ENCODE assay signal across 38 cellular contexts in the genomic region with DNA sequence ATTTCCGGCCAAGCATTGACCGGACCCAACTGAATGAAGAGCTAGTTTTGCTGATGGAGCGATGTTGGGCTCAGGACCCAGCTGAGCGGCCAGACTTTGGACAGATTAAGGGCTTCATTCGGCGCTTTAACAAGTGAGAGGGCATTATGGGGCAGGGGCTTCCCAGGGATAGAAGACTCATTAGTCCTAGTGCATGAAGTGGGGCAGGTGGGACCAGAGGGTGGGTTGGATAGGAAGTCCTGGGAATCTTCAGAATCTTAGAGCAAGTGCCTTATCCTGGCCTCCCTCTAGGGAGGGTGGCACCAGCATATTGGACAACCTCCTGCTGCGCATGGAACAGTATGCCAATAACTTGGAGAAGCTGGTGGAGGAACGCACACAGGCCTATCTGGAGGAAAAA. TPM values are rescaled to one million over a fixed set of nuclear protein-coding genes. Genes with fewer than 3 reads are reported as not detected.
"Had no signal": no experiment of that assay in that cellular context is flagged by ENCODE, and none has a peak within 500 bp of the region (broad histone marks: within the 10 kb centered on the region; RNA-seq: fewer than 3 reads in every experiment).

No MANE protein-coding gene starts in this region.

- H3K9me3 Mint-ChIP-seq: activated B cell treated with CpG ODN at 0.5 μM for 24 hours; activated CD4-positive, alpha-beta memory T cell treated with anti-CD3 and anti-CD28 coated beads for 36 hours; activated CD8-positive, alpha-beta T cell treated with anti-CD3 and anti-CD28 coated beads for 36 hours; activated naive CD4-positive, alpha-beta T cell treated with anti-CD3 and anti-CD28 coated beads for 36 hours; activated naive CD4-positive, alpha-beta T cell treated with anti-CD3 and anti-CD28 coated beads, Interleukin-2, amount 50 U/mL, for 72 hours; activated naive CD8-positive, alpha-beta T cell treated with anti-CD3 and anti-CD28 coated beads for 36 hours; activated T-cell treated with anti-CD3 and anti-CD28 coated beads, Interleukin-2, amount 50 U/mL, for 4 hours; activated T-cell treated with anti-CD3 and anti-CD28 coated beads, Interleukin-2, amount 50 U/mL, for 72 hours; activated T-helper 1 cell treated with anti-CD3 and anti-CD28 coated beads, Interleukin-12 subunit alpha, Interleukin-12 subunit beta, Interleukin-2, Interleukin-4 antibody, amounts not matched to agents 30 ng/mL and 10 ng/mL and 1 ng/mL, durations not matched to agents 14 hours and 24 hours and 36 hours; activated T-helper 17 cell treated with anti-CD3 and anti-CD28 coated beads, Interleukin-2, amount 50 U/mL, for 72 hours; T-helper 1 cell treated with Interleukin-12 subunit alpha and Interleukin-12 subunit beta and Interleukin-4 antibody, amounts not matched to agents 30 μg/mL and 1 μg/mL, for 36 hours; T-helper 2 cell treated with Interferon-gamma antibody and Interleukin-4, amounts not matched to agents 5 μg/mL and 100 μg/mL, for 36 hours had no signal

- ATAC-seq: activated CD8-positive, alpha-beta T cell treated with anti-CD3 and anti-CD28 coated beads for 36 hours; activated naive CD4-positive, alpha-beta T cell treated with anti-CD3 and anti-CD28 coated beads, Interleukin-2, amount 50 U/mL, for 72 hours; activated T-cell treated with anti-CD3 and anti-CD28 coated beads, Interleukin-2, amount 50 U/mL, for 4 hours; activated T-cell treated with anti-CD3 and anti-CD28 coated beads, Interleukin-2, amount 50 U/mL, for 72 hours; activated T-helper 17 cell treated with anti-CD3 and anti-CD28 coated beads, Interleukin-2, amount 50 U/mL, for 72 hours; body of pancreas had no signal

- DNase-seq: activated B cell treated with CpG ODN at 0.5 μM for 24 hours; activated CD4-positive, alpha-beta memory T cell treated with anti-CD3 and anti-CD28 coated beads for 36 hours; activated CD4-positive, alpha-beta T cell treated with anti-CD3 and anti-CD28 coated beads for 4 hours; activated CD4-positive, alpha-beta T cell treated with anti-CD3 and anti-CD28 coated beads, Interleukin-2, amount 50 U/mL, for 1 hour; activated CD4-positive, alpha-beta T cell treated with anti-CD3 and anti-CD28 coated beads, Interleukin-2, amount 50 U/mL, for 4 hours; activated CD4-positive, CD25-positive, alpha-beta regulatory T cell treated with anti-CD3 and anti-CD28 coated beads, Interleukin-2, amount 50 U/mL, for 72 hours; activated CD8-positive, alpha-beta memory T cell treated with anti-CD3 and anti-CD28 coated beads, Interleukin-2, amount 50 U/mL, for 4 hours; activated CD8-positive, alpha-beta T cell treated with anti-CD3 and anti-CD28 coated beads for 36 hours; activated effector memory CD4-positive, alpha-beta T cell treated with anti-CD3 and anti-CD28 coated beads, Interleukin-2, amount 50 U/mL, for 16 hours; activated gamma-delta T cell treated with Interleukin-2 at 50 U/mL for 16 hours; activated naive CD4-positive, alpha-beta T cell; activated naive CD4-positive, alpha-beta T cell treated with anti-CD3 and anti-CD28 coated beads for 36 hours; activated naive CD4-positive, alpha-beta T cell treated with anti-CD3 and anti-CD28 coated beads, Interleukin-2, amount 50 U/mL, for 16 hours; activated naive CD8-positive, alpha-beta T cell treated with anti-CD3 and anti-CD28 coated beads for 36 hours; activated T-cell treated with anti-CD3 and anti-CD28 coated beads for 4 hours; activated T-cell treated with anti-CD3 and anti-CD28 coated beads, Interleukin-2, amount 50 U/mL, for 1 hour; activated T-cell treated with anti-CD3 and anti-CD28 coated beads, Interleukin-2, amount 50 U/mL, for 4 hours; activated T-cell treated with anti-CD3 and anti-CD28 coated beads, Interleukin-2, amount 50 U/mL, for 72 hours; amniotic stem cell; aorta; body of pancreas; brain microvascular endothelial cell; central memory CD4-positive, alpha-beta T cell; SW 1271; T-helper 1 cell; T-helper 2 cell; T-helper 9 cell had no signal

- H3K36me3 Mint-ChIP-seq: activated naive CD4-positive, alpha-beta T cell treated with anti-CD3 and anti-CD28 coated beads, Interleukin-2, amount 50 U/mL, for 72 hours had no signal

- H3K4me3 Mint-ChIP-seq: activated B cell treated with CpG ODN at 0.5 μM for 24 hours; activated CD4-positive, alpha-beta memory T cell treated with anti-CD3 and anti-CD28 coated beads for 36 hours; activated CD8-positive, alpha-beta T cell treated with anti-CD3 and anti-CD28 coated beads for 36 hours; activated naive CD4-positive, alpha-beta T cell treated with anti-CD3 and anti-CD28 coated beads for 36 hours; activated naive CD8-positive, alpha-beta T cell treated with anti-CD3 and anti-CD28 coated beads for 36 hours; activated T-cell treated with anti-CD3 and anti-CD28 coated beads, Interleukin-2, amount 50 U/mL, for 4 hours; activated T-cell treated with anti-CD3 and anti-CD28 coated beads, Interleukin-2, amount 50 U/mL, for 72 hours; activated T-helper 1 cell treated with anti-CD3 and anti-CD28 coated beads, Interleukin-12 subunit alpha, Interleukin-12 subunit beta, Interleukin-2, Interleukin-4 antibody, amounts not matched to agents 30 ng/mL and 10 ng/mL and 1 ng/mL, durations not matched to agents 14 hours and 24 hours and 36 hours; activated T-helper 17 cell treated with anti-CD3 and anti-CD28 coated beads, Interleukin-2, amount 50 U/mL, for 72 hours; T-helper 1 cell treated with Interleukin-12 subunit alpha and Interleukin-12 subunit beta and Interleukin-4 antibody, amounts not matched to agents 30 μg/mL and 1 μg/mL, for 36 hours; T-helper 2 cell treated with Interferon-gamma antibody and Interleukin-4, amounts not matched to agents 5 μg/mL and 100 μg/mL, for 36 hours had no signal

- H3K27me3 Mint-ChIP-seq: activated B cell treated with CpG ODN at 0.5 μM for 24 hours; activated CD4-positive, alpha-beta memory T cell treated with anti-CD3 and anti-CD28 coated beads for 36 hours; activated CD8-positive, alpha-beta T cell treated with anti-CD3 and anti-CD28 coated beads for 36 hours; activated naive CD8-positive, alpha-beta T cell treated with anti-CD3 and anti-CD28 coated beads for 36 hours; activated T-helper 17 cell treated with anti-CD3 and anti-CD28 coated beads, Interleukin-2, amount 50 U/mL, for 72 hours had no signal

- H3K4me3 ChIP-seq: adrenal gland, body of pancreas, breast epithelium had no signal

- H3K27ac ChIP-seq: adrenal gland, body of pancreas, brain microvascular endothelial cell, breast epithelium, VCaP had no signal

- H3K27ac Mint-ChIP-seq: activated CD4-positive, alpha-beta memory T cell treated with anti-CD3 and anti-CD28 coated beads for 36 hours; activated naive CD4-positive, alpha-beta T cell treated with anti-CD3 and anti-CD28 coated beads for 36 hours; activated naive CD8-positive, alpha-beta T cell treated with anti-CD3 and anti-CD28 coated beads for 36 hours; activated T-cell treated with anti-CD3 and anti-CD28 coated beads, Interleukin-2, amount 50 U/mL, for 72 hours; activated T-helper 1 cell treated with anti-CD3 and anti-CD28 coated beads, Interleukin-12 subunit alpha, Interleukin-12 subunit beta, Interleukin-2, Interleukin-4 antibody, amounts not matched to agents 30 ng/mL and 10 ng/mL and 1 ng/mL, durations not matched to agents 14 hours and 24 hours and 36 hours; T-helper 1 cell treated with Interleukin-12 subunit alpha and Interleukin-12 subunit beta and Interleukin-4 antibody, amounts not matched to agents 30 μg/mL and 1 μg/mL, for 36 hours; T-helper 2 cell treated with Interferon-gamma antibody and Interleukin-4, amounts not matched to agents 5 μg/mL and 100 μg/mL, for 36 hours had no signal

- H3K4me1 Mint-ChIP-seq: activated T-helper 17 cell treated with anti-CD3 and anti-CD28 coated beads, Interleukin-2, amount 50 U/mL, for 72 hours had no signal

RNA-seq across cellular contexts. Expression of gene FAM221B, which starts 22.4 kb away (rescaled TPM):
- total RNA-seq: activated B cell treated with CpG ODN at 0.5 μM for 24 hours; activated CD4-positive, alpha-beta memory T cell treated with anti-CD3 and anti-CD28 coated beads for 36 hours; activated CD8-positive, alpha-beta memory T cell treated with anti-CD3 and anti-CD28 coated beads for 36 hours; activated CD8-positive, alpha-beta T cell treated with anti-CD3 and anti-CD28 coated beads for 36 hours; activated naive CD4-positive, alpha-beta T cell treated with anti-CD3 and anti-CD28 coated beads for 36 hours; activated naive CD4-positive, alpha-beta T cell treated with anti-CD3 and anti-CD28 coated beads, Interleukin-2, amount 50 U/mL, for 72 hours; activated naive CD8-positive, alpha-beta T cell treated with anti-CD3 and anti-CD28 coated beads for 36 hours; activated T-cell treated with anti-CD3 and anti-CD28 coated beads, Interleukin-2, amount 50 U/mL, for 4 hours; activated T-cell treated with anti-CD3 and anti-CD28 coated beads, Interleukin-2, amount 50 U/mL, for 72 hours; activated T-helper 1 cell treated with anti-CD3 and anti-CD28 coated beads, Interleukin-12 subunit alpha, Interleukin-12 subunit beta, Interleukin-2, Interleukin-4 antibody, amounts not matched to agents 30 ng/mL and 10 ng/mL and 1 ng/mL, durations not matched to agents 14 hours and 24 hours and 36 hours; activated T-helper 17 cell treated with anti-CD3 and anti-CD28 coated beads, Interleukin-2, amount 50 U/mL, for 72 hours; aorta; astrocyte; cardiac septum had no signal
